ENCODE assay signal across 9 cellular contexts in genomic region chr17:1764274-1764673, GRCh38. TPM values are rescaled to one million over a fixed set of nuclear protein-coding genes. Genes with fewer than 3 reads are reported as not detected.
DNase-seq lines count a peak whose midpoint lies in the region; ATAC-seq and TF ChIP-seq lines count a peak whose summit lies in the region.
"Had no signal": no experiment of that assay in that cellular context is flagged by ENCODE, and none has a peak within 500 bp of the region (broad histone marks: within the 10 kb centered on the region; RNA-seq: fewer than 3 reads in every experiment).

No MANE protein-coding gene starts in this region.

- intact Hi-C loops in activated T-helper 1 cell treated with anti-CD3 and anti-CD28 coated beads, Interleukin-12 subunit alpha, Interleukin-12 subunit beta, Interleukin-2, Interleukin-4 antibody, amounts not matched to agents 30 ng/mL and 10 ng/mL and 1 ng/mL, durations not matched to agents 14 hours and 24 hours and 36 hours (cut with micrococcal nuclease), result loop anchor here (5.0 kb wide), 1 partner anchor 42 kb away; the partner anchor contains the start of gene WDR81
- intact Hi-C loops in gastrocnemius medialis (cut with DNase I; ENCODE audit: low total_unique reads), result loop anchor here (5.0 kb wide), 1 partner anchor 103 kb away; no protein-coding TSS in a partner anchor

- peak; percentile 53 to 70 for TF ChIP-seq POLR2A in gastrocnemius medialis (IDR thresholded peaks at IDR 0.05)

- TF ChIP-seq CTCF in fibroblast of villous mesenchyme (IDR thresholded peaks at IDR 0.05; ENCODE audit: insufficient read depth, low read depth, low read length) (no peak), gastrocnemius medialis (IDR thresholded peaks at IDR 0.05 in 4 of 5, conservative IDR thresholded peaks at IDR 0.05 in 1 of 5) (no peak)

- H3K9me3 ChIP-seq in gastrocnemius medialis, result no peaks in the 10 kb centered on the region

- peaks cover 3% of the 10 kb centered on the region for H3K36me3 Mint-ChIP-seq in activated T-helper 1 cell treated with anti-CD3 and anti-CD28 coated beads, Interleukin-12 subunit alpha, Interleukin-12 subunit beta, Interleukin-2, Interleukin-4 antibody, amounts not matched to agents 30 ng/mL and 10 ng/mL and 1 ng/mL, durations not matched to agents 14 hours and 24 hours and 36 hours (ENCODE audit: low read depth)

- H3K27ac Mint-ChIP-seq in activated T-helper 1 cell treated with anti-CD3 and anti-CD28 coated beads, Interleukin-12 subunit alpha, Interleukin-12 subunit beta, Interleukin-2, Interleukin-4 antibody, amounts not matched to agents 30 ng/mL and 10 ng/mL and 1 ng/mL, durations not matched to agents 14 hours and 24 hours and 36 hours, result peak overlapping the region; percentile 79

- H3K4me1 Mint-ChIP-seq in activated T-helper 1 cell treated with anti-CD3 and anti-CD28 coated beads, Interleukin-12 subunit alpha, Interleukin-12 subunit beta, Interleukin-2, Interleukin-4 antibody, amounts not matched to agents 30 ng/mL and 10 ng/mL and 1 ng/mL, durations not matched to agents 14 hours and 24 hours and 36 hours (ENCODE audit: low read depth), result peaks cover 29% of the 10 kb centered on the region

- peak; percentile 23 to 42 for ATAC-seq in gastrocnemius medialis
- ATAC-seq in GM18511 (IDR thresholded peaks at IDR 0.05; ENCODE audit: unreplicated experiment), result no peak
- ATAC-seq in HG03354 (IDR thresholded peaks at IDR 0.05; ENCODE audit: poor library complexity, severe bottlenecking, unreplicated experiment), result no peak
- ATAC-seq in HG03432 (IDR thresholded peaks at IDR 0.05; ENCODE audit: unreplicated experiment), result no peak

- H3K9me3 Mint-ChIP-seq in activated T-helper 1 cell treated with anti-CD3 and anti-CD28 coated beads, Interleukin-12 subunit alpha, Interleukin-12 subunit beta, Interleukin-2, Interleukin-4 antibody, amounts not matched to agents 30 ng/mL and 10 ng/mL and 1 ng/mL, durations not matched to agents 14 hours and 24 hours and 36 hours, result no peaks in the 10 kb centered on the region

- H3K4me3 ChIP-seq in fibroblast of villous mesenchyme (ENCODE audit: low read depth, low read length), result peak overlapping the region; percentile 94
- peak overlapping the region; percentile 65 to 82 (median 74) for H3K4me3 ChIP-seq in gastrocnemius medialis

- no peaks in the 10 kb centered on the region for H3K36me3 ChIP-seq in gastrocnemius medialis

- no peaks in the 10 kb centered on the region for H3K27me3 Mint-ChIP-seq in activated T-helper 1 cell treated with anti-CD3 and anti-CD28 coated beads, Interleukin-12 subunit alpha, Interleukin-12 subunit beta, Interleukin-2, Interleukin-4 antibody, amounts not matched to agents 30 ng/mL and 10 ng/mL and 1 ng/mL, durations not matched to agents 14 hours and 24 hours and 36 hours (ENCODE audit: insufficient read depth)

- peak; percentile 13 to 27 for DNase-seq in AML-193 (lab: John Stamatoyannopoulos, UW)
- DNase-seq in NOMO-1 (lab: John Stamatoyannopoulos, UW; ENCODE audit: unreplicated experiment in 2 of 2), result peak; percentile 59 to 73
- DNase-seq in activated T-helper 1 cell treated with anti-CD3 and anti-CD28 coated beads, Interleukin-12 subunit alpha, Interleukin-12 subunit beta, Interleukin-2, Interleukin-4 antibody, amounts not matched to agents 30 ng/mL and 10 ng/mL and 1 ng/mL, durations not matched to agents 14 hours and 24 hours and 36 hours (ENCODE audit: low spot score), result peak; percentile 74
- peak; percentile 98 for DNase-seq in fibroblast of villous mesenchyme (ENCODE audit: low read depth)
- DNase-seq in gastrocnemius medialis, result peak; percentile 83

- peak overlapping the region; percentile 3 for H3K4me3 Mint-ChIP-seq in activated T-helper 1 cell treated with anti-CD3 and anti-CD28 coated beads, Interleukin-12 subunit alpha, Interleukin-12 subunit beta, Interleukin-2, Interleukin-4 antibody, amounts not matched to agents 30 ng/mL and 10 ng/mL and 1 ng/mL, durations not matched to agents 14 hours and 24 hours and 36 hours

- H3K27ac ChIP-seq in gastrocnemius medialis, result peak overlapping the region; percentile 97 to 100 (median 98)

- peaks cover 40 to 48% of the 10 kb centered on the region in 2 donors for H3K4me1 ChIP-seq in gastrocnemius medialis

- in situ Hi-C loops in gastrocnemius medialis (cut with MboI; ENCODE audit: low sequenced_read_pairs in 4 of 4), result no loop called here

- no peaks in the 10 kb centered on the region for H3K27me3 ChIP-seq in gastrocnemius medialis

RNA-seq across cellular contexts. Expression of gene SERPINF1, which starts 2.4 kb away (rescaled TPM):
- not detected in 2 replicates for total RNA-seq in activated T-helper 1 cell treated with anti-CD3 and anti-CD28 coated beads, Interleukin-12 subunit alpha, Interleukin-12 subunit beta, Interleukin-2, Interleukin-4 antibody, amounts not matched to agents 30 ng/mL and 10 ng/mL and 1 ng/mL, durations not matched to agents 14 hours and 24 hours and 36 hours
- total RNA-seq in fibroblast of villous mesenchyme (51.0 and 108 TPM in 2 replicates), gastrocnemius medialis (100 to 1,000 TPM; 554 to 698 (median 631) TPM)

RNA-seq across cellular contexts. Expression of gene SERPINF2, which starts 21.6 kb away (rescaled TPM):
- total RNA-seq in activated T-helper 1 cell treated with anti-CD3 and anti-CD28 coated beads, Interleukin-12 subunit alpha, Interleukin-12 subunit beta, Interleukin-2, Interleukin-4 antibody, amounts not matched to agents 30 ng/mL and 10 ng/mL and 1 ng/mL, durations not matched to agents 14 hours and 24 hours and 36 hours, result 0.12 and 0.41 TPM in 2 replicates
- total RNA-seq in fibroblast of villous mesenchyme (0.43 TPM in 1 of 2 replicates, not detected in the other), gastrocnemius medialis (1 to 10 TPM in 3 of 4 donors, under 1 TPM in 1; 0.85 to 6.4 (median 4.3) TPM)
- total RNA-seq: glomerular endothelial cell had no signal

RNA-seq across cellular contexts. Expression of gene WDR81, which starts 39.8 kb away (rescaled TPM):
- 21.6 and 21.9 TPM in 2 replicates for total RNA-seq in activated T-helper 1 cell treated with anti-CD3 and anti-CD28 coated beads, Interleukin-12 subunit alpha, Interleukin-12 subunit beta, Interleukin-2, Interleukin-4 antibody, amounts not matched to agents 30 ng/mL and 10 ng/mL and 1 ng/mL, durations not matched to agents 14 hours and 24 hours and 36 hours
- total RNA-seq in fibroblast of villous mesenchyme (26.8 and 34.5 TPM in 2 replicates), gastrocnemius medialis (10 to 100 TPM; 22.3 to 61.1 (median 42.7) TPM)

RNA-seq across cellular contexts. Expression of gene TLCD2, which starts 54.1 kb away (rescaled TPM):
- 0.12 and 0.13 TPM in 2 replicates for total RNA-seq in activated T-helper 1 cell treated with anti-CD3 and anti-CD28 coated beads, Interleukin-12 subunit alpha, Interleukin-12 subunit beta, Interleukin-2, Interleukin-4 antibody, amounts not matched to agents 30 ng/mL and 10 ng/mL and 1 ng/mL, durations not matched to agents 14 hours and 24 hours and 36 hours
- total RNA-seq in fibroblast of villous mesenchyme (3.5 and 3.9 TPM in 2 replicates), gastrocnemius medialis (under 1 TPM; 0.66 to 0.95 (median 0.85) TPM)

Comparison
In these comparisons a context has a peak if more than half of its experiments do, and no peak if none do; other contexts are left out.
1. DNase-seq: peak in every context shown above with its lines; median percentile 98 in fibroblast of villous mesenchyme; 83 in gastrocnemius medialis; 74 in activated T-helper 1 cell treated with anti-CD3 and anti-CD28 coated beads, Interleukin-12 subunit alpha, Interleukin-12 subunit beta, Interleukin-2, Interleukin-4 antibody, amounts not matched to agents 30 ng/mL and 10 ng/mL and 1 ng/mL, durations not matched to agents 14 hours and 24 hours and 36 hours; 66 in NOMO-1; 20 in AML-193.
2. ATAC-seq: peak in gastrocnemius medialis (2 of 2); none in GM18511 (single experiment), HG03354 (single experiment) and HG03432 (single experiment).
3. RNA of gene SERPINF1, which starts 2.4 kb away (total RNA-seq): 554 to 698 TPM in gastrocnemius medialis and 51.0 to 108 TPM in fibroblast of villous mesenchyme; not detected in activated T-helper 1 cell treated with anti-CD3 and anti-CD28 coated beads, Interleukin-12 subunit alpha, Interleukin-12 subunit beta, Interleukin-2, Interleukin-4 antibody, amounts not matched to agents 30 ng/mL and 10 ng/mL and 1 ng/mL, durations not matched to agents 14 hours and 24 hours and 36 hours; every median in the first group is over 10 times any median in the second.